Comparison of ENCODE assay signal across 8 cellular contexts in the genomic region with DNA sequence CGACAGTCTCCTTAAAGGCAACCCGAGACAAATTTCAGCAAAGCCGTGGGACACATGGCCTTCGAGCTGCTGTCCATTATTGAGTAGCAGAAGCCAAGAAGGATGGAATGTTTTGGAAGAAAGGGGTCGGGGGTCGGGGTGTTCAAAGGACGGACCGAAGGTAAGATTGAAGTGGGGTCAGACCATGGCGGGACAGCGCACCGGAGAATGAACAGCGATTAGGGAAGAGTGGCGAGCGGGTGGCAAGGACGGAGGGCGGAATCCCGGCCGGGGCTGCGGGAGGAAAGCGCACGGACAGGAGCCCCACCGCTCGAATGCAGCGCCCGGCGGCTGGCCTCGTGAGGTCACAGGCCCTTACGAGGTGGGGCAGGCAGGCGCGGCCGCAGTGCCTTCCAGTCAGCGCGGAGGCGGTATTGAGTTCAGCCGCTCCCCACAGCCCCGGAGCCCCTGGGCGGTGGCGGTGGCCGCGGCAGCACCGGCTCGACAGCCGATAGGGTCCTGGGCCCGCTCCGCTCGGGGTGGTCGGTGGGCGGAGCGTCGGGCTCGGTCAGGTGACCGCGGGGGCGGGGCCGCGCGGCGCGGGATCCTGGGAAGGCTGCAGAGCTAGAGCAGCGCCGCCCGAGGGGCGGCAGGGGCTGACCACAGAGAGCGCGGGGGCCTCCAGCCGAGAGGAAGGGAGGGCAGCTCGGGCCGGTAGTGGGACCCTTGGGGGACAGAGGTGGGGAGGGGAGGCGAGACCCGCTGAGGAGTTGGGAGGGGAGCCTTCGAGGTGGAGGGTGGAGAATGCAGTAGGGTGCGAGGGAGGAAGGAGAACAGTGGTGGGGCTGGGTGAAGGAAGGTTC. TPM values are rescaled to one million over a fixed set of nuclear protein-coding genes. Genes with fewer than 3 reads are reported as not detected.
DNase-seq lines count a peak whose midpoint lies in the region; ATAC-seq lines count a peak whose summit lies in the region.

A gene with protein sequence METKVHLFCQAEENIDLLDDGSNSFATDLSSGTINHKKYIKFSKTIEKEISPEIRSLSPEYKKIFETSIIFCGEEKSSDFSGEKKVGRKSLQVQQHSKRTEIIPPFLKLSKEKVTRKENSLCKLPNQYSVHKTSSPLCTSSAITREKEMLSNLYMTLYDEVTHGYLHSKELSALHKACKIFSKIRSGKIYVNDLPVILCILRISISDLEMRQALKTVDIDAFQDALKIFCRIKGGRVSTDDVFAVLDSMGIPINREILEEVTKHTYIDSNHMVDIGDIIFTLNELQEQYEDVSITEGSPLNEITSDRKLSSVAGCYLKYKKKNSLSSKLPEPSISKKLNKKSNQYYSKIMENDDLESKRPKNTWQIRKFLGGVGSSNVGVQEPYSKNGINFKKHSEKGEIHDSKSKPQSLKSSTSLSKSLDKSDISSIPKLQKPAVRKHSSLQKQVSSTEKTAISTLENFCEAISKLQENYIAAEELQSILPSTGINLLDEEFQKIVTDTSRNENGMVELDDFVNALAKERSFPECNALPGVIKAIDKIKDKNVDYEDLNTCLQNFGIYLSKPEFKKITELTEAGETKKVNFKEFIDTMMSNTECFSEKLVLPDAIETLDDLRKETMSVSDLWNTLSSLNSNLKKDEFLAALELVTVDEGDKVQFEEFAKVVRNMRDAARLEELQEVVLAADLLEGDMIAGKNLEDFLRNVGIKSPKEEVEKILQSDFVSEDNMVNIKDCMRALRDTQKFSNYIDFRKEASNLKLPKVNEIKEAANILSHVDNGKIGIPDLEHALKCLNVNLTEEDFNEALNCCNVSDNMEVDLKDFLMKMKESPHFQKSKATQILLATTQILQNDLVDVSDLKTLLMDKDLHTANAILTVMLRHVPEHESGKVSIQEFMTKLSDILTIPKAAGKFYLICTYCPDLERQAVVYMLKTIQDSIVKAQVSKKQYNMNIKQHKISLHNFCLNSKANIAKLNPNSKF (plus strand): TSS at position 574 of the 842 bp plus-strand sequence. CDS start 4,399 bp downstream, outside the sequence.

- DNase-seq in NCI-H1694 (lab: John Stamatoyannopoulos, UW) (peak; percentile 33), T1000 (lab: John Stamatoyannopoulos, UW) (peak; percentile 89), astrocyte of the hippocampus (ENCODE audit: low read depth, low spot score) (peak; percentile 94), iPS DF 19.7 (ENCODE audit: low read depth, low spot score) (peak; percentile 74), sciatic nerve (ENCODE audit: low spot score) (peak; percentile 93)
- no peak for DNase-seq in NK-92 treated with Interleukin-12 subunit alpha and Interleukin-12 subunit beta, amount 100 ng/mL, for 24 hours (lab: John Stamatoyannopoulos, UW)

- ATAC-seq in GM18502 (IDR thresholded peaks at IDR 0.05; ENCODE audit: poor library complexity, unreplicated experiment) (peak; percentile 85), HG02885 (IDR thresholded peaks at IDR 0.05; ENCODE audit: poor library complexity, unreplicated experiment) (peak; percentile 88), sciatic nerve (peak; percentile 98)

- intact Hi-C loops in sciatic nerve (cut with DNase I): no loop called here

RNA-seq across cellular contexts. Expression of the gene that starts here (rescaled TPM):
- total RNA-seq in sciatic nerve: 24.5 TPM
